Comparison of ENCODE assay signal across 10 cellular contexts in genomic region chr1:36183309-36183856, GRCh38. TPM values are rescaled to one million over a fixed set of nuclear protein-coding genes. Genes with fewer than 3 reads are reported as not detected.
DNase-seq lines count a peak whose midpoint lies in the region; ATAC-seq, FAIRE-seq and TF ChIP-seq lines count a peak whose summit lies in the region.
"Had no signal": no experiment of that assay in that cellular context is flagged by ENCODE, and none has a peak within 500 bp of the region (broad histone marks: within the 10 kb centered on the region; RNA-seq: fewer than 3 reads in every experiment).

No MANE protein-coding gene starts in this region.

- H2AFZ ChIP-seq in GM23248: no peak overlapping the region

- H3K4me1 ChIP-seq in GM23248 (ENCODE audit: insufficient read depth): peaks cover 9% of the 10 kb centered on the region
- H3K4me1 ChIP-seq in mesodermal cell (ENCODE audit: control insufficient read depth, insufficient read depth, low read length, poor library complexity, severe bottlenecking): peaks cover 10% of the 10 kb centered on the region

- no peak overlapping the region for H3K4me3 ChIP-seq in GM23248
- no peak overlapping the region for H3K4me3 ChIP-seq in mesodermal cell (ENCODE audit: extremely low read depth, insufficient read depth, low read length, poor library complexity, severe bottlenecking)

- TF ChIP-seq CTCF in AG09319 (IDR thresholded peaks at IDR 0.05; ENCODE audit: low read depth, low read length): no peak

- no peak overlapping the region for H3K4me2 ChIP-seq in GM23248 (ENCODE audit: unreplicated experiment)

- DNase-seq in AG09319 (ENCODE audit: extremely low read depth, low read depth): peak; percentile 47
- DNase-seq in GM23248: no peak
- peak; percentile 42 for DNase-seq in astrocyte of the hippocampus (ENCODE audit: low read depth, low spot score)
- no peak for DNase-seq in RKO (ENCODE audit: low spot score)
- DNase-seq in frontal cortex (ENCODE audit: low spot score in 2 of 2): no peak
- DNase-seq: NCI-H524 had no signal

- H3K27ac ChIP-seq in GM23248 (peak overlapping the region; percentile 6; the same call in 1 of the 2 replicates), mesodermal cell (ENCODE audit: low read depth, low read length, severe bottlenecking) (peak overlapping the region; percentile 29)

- H3K79me2 ChIP-seq in GM23248 (ENCODE audit: insufficient read depth): no peaks in the 10 kb centered on the region

- no peaks in the 10 kb centered on the region for H3K27me3 ChIP-seq in GM23248 (replicated peaks; ENCODE audit: insufficient read depth)

- H3K36me3 ChIP-seq in GM23248 (ENCODE audit: low read depth) (peaks cover 32% of the 10 kb centered on the region), mesodermal cell (ENCODE audit: control insufficient read depth, insufficient read depth, low read length) (peaks cover 44% of the 10 kb centered on the region)

- H3K9me3 ChIP-seq in GM23248 (ENCODE audit: low read depth) (no peaks in the 10 kb centered on the region), mesodermal cell (ENCODE audit: control insufficient read depth, low read length) (no peaks in the 10 kb centered on the region)

- 94 to 95% methylated on average over 2 of the region's 2 CpGs for WGBS in GM23248 (ENCODE audit: low coverage in 1 of 2, low lambda C conversion rate in 2 of 2, missing lambda C conversion rate in 2 of 2), 2 experiments
- 93 to 97% methylated on average over 2 of the region's 2 CpGs for WGBS in mesodermal cell (ENCODE audit: insufficient coverage in 2 of 2), 2 experiments

- no peak for FAIRE-seq in frontal cortex (lab: Jason Lieb, UNC)
- FAIRE-seq: urothelium cell line had no signal

- no peak for ATAC-seq in GM21447 (IDR thresholded peaks at IDR 0.05; ENCODE audit: unreplicated experiment)
- no peak for ATAC-seq in HG02970 (IDR thresholded peaks at IDR 0.05; ENCODE audit: low FRiP score, unreplicated experiment)

- in situ Hi-C loops in GM23248 (cut with MboI): no loop called here

- no peaks in the 10 kb centered on the region for H4K20me1 ChIP-seq in GM23248 (ENCODE audit: insufficient read depth)

- no peaks in the 10 kb centered on the region for H3K9me2 ChIP-seq in GM23248 (ENCODE audit: insufficient read depth)

- peaks cover 70% of the 10 kb centered on the region for H3F3A ChIP-seq in GM23248 (ENCODE audit: insufficient read depth)

- no peak overlapping the region; the same call in 1 of the 2 replicates for H3K9ac ChIP-seq in GM23248

RNA-seq across cellular contexts. Expression of gene MAP7D1, which starts 27.4 kb away (rescaled TPM):
- total RNA-seq in GM23248 (2014; rRNA removed; shearing (Covaris generic)): 160 and 224 TPM in 2 replicates
- polyA plus RNA-seq in GM23248 (2016; fragmentation: Nextera tagmentation; extraction: Ambion mirVana): 34.8 and 35.8 TPM in 2 replicates
- polyA plus RNA-seq in mesodermal cell (2013, experiment 1 of 2): 148 TPM
- polyA plus RNA-seq in mesodermal cell (2013, experiment 2 of 2): 124 TPM
- total RNA-seq in frontal cortex: 70.1 TPM

RNA-seq across cellular contexts. Expression of gene TRAPPC3, which starts 34.1 kb away (rescaled TPM):
- total RNA-seq in GM23248 (2014; rRNA removed; shearing (Covaris generic)): 101 and 112 TPM in 2 replicates
- polyA plus RNA-seq in GM23248 (2016; fragmentation: Nextera tagmentation; extraction: Ambion mirVana): 134 and 135 TPM in 2 replicates
- 61.7 TPM for polyA plus RNA-seq in mesodermal cell (2013, experiment 1 of 2)
- 55.2 TPM for polyA plus RNA-seq in mesodermal cell (2013, experiment 2 of 2)
- total RNA-seq in frontal cortex: 43.6 TPM

RNA-seq across cellular contexts. Expression of gene THRAP3, which starts 40.9 kb away (rescaled TPM):
- total RNA-seq in GM23248 (2014; rRNA removed; shearing (Covaris generic)): 57.3 and 61.5 TPM in 2 replicates
- polyA plus RNA-seq in GM23248 (2016; fragmentation: Nextera tagmentation; extraction: Ambion mirVana): 91.9 and 95.2 TPM in 2 replicates
- 85.5 TPM for polyA plus RNA-seq in mesodermal cell (2013, experiment 1 of 2)
- polyA plus RNA-seq in mesodermal cell (2013, experiment 2 of 2): 84.7 TPM
- total RNA-seq in frontal cortex: 80.3 TPM

RNA-seq across cellular contexts. Expression of gene COL8A2, which starts 58.4 kb away (rescaled TPM):
- total RNA-seq in GM23248 (2014; rRNA removed; shearing (Covaris generic)): 30.5 and 33.1 TPM in 2 replicates
- polyA plus RNA-seq in GM23248 (2016; fragmentation: Nextera tagmentation; extraction: Ambion mirVana): 2.9 and 3.2 TPM in 2 replicates
- 0.37 TPM for polyA plus RNA-seq in mesodermal cell (2013, experiment 1 of 2)
- polyA plus RNA-seq in mesodermal cell (2013, experiment 2 of 2): 0.61 TPM
- 0.82 TPM for total RNA-seq in frontal cortex

Comparison
In these comparisons a context has a peak if more than half of its experiments do, and no peak if none do; other contexts are left out.
1. DNase-seq: peak in AG09319 (single experiment) and astrocyte of the hippocampus (single experiment); none in GM23248 (single experiment), RKO (single experiment) and frontal cortex (0 of 2).